In the genomic region with DNA sequence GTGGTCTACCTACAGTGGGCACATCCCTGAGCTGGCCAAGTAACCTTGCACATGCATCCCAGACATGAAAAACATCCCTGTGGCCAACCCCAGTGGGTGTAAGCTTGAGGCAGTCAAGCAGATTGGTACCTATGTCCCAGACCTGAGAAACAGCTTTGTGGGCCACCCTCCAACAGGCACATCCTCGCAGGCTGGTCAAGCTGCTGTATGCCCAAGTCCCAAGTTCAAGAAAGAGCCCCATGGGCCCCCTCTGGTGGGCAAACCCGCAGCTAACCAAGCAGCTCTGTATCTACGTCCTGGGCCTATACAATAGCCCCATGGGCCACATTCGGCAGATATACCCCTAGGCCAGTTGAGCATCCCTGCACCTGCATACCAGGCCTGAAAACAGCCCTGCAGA, we compare ENCODE assay signal across 15 cellular contexts.
A peak's percentile ranks its signal among the peaks of the same experiment; 100 is the strongest.
DNase-seq lines count a peak whose midpoint lies in the region; ATAC-seq and TF ChIP-seq lines count a peak whose summit lies in the region.
"Had no signal": no experiment of that assay in that cellular context is flagged by ENCODE, and none has a peak within 500 bp of the region (broad histone marks: within the 10 kb centered on the region; RNA-seq: fewer than 3 reads in every experiment).

No MANE protein-coding gene starts in this region.

- H2AFZ ChIP-seq in GM23338 (peak overlapping the region; percentile 28; the same call in 1 of the 2 replicates), OCI-LY7 (ENCODE audit: low read length) (no peak overlapping the region)

- H3K27ac ChIP-seq in GM23338 (ENCODE audit: low read depth) (no peak overlapping the region), OCI-LY7 (ENCODE audit: low read depth, low read length, poor library complexity, severe bottlenecking) (no peak overlapping the region), iPS DF 6.9 (ENCODE audit: low read length) (no peak overlapping the region), spleen (no peak overlapping the region)

- peaks cover 17% of the 10 kb centered on the region for H3K9me3 Mint-ChIP-seq in GM23338
- H3K9me3 Mint-ChIP-seq in glutamatergic neuron (ENCODE audit: unreplicated experiment) = peaks cover 3% of the 10 kb centered on the region
- peaks cover 11% of the 10 kb centered on the region for H3K9me3 Mint-ChIP-seq in activated CD4-positive, alpha-beta memory T cell treated with anti-CD3 and anti-CD28 coated beads, Interleukin-2, amount 10 ng/mL, durations not matched to agents 7 days and 5 days

- no TSS peak for BruUV-seq in OCI-LY7 (replicated peaks; lab: Mats Ljungman, UMichigan)

- H3K4me3 ChIP-seq in GM23338 (no peak overlapping the region), OCI-LY7 (ENCODE audit: low read depth, low read length, poor library complexity, severe bottlenecking) (no peak overlapping the region), iPS DF 6.9 (ENCODE audit: low read length) (no peak overlapping the region), spleen (no peak overlapping the region)

- no peaks in the 10 kb centered on the region; the same call in 2 of the 3 replicates for H3K4me1 Mint-ChIP-seq in GM23338
- no peaks in the 10 kb centered on the region for H3K4me1 Mint-ChIP-seq in glutamatergic neuron (ENCODE audit: low read depth, unreplicated experiment)
- H3K4me1 Mint-ChIP-seq in activated CD4-positive, alpha-beta memory T cell treated with anti-CD3 and anti-CD28 coated beads, Interleukin-2, amount 10 ng/mL, durations not matched to agents 7 days and 5 days = no peaks in the 10 kb centered on the region
- H3K4me1 Mint-ChIP-seq: CD8-positive, alpha-beta memory T cell had no signal

- TF ChIP-seq POLR2A in spleen (IDR thresholded peaks at IDR 0.05) = no peak

- no peaks in the 10 kb centered on the region for H4K20me1 ChIP-seq in GM23338 (replicated peaks; ENCODE audit: insufficient read depth)
- no peaks in the 10 kb centered on the region for H4K20me1 ChIP-seq in OCI-LY7 (ENCODE audit: insufficient read depth, low read length)

- POLR2A ChIA-PET in OCI-LY7 (lab: Charles Lee) = no interaction called here
- POLR2A ChIA-PET in activated CD4-positive, alpha-beta memory T cell treated with anti-CD3 and anti-CD28 coated beads, Interleukin-2, amount 10 ng/mL, durations not matched to agents 7 days and 5 days (lab: Charles Lee) = no interaction called here

- H3K79me2 ChIP-seq in GM23338 (replicated peaks; ENCODE audit: insufficient read depth) = no peaks in the 10 kb centered on the region
- no peaks in the 10 kb centered on the region for H3K79me2 ChIP-seq in OCI-LY7 (ENCODE audit: insufficient read depth, low read depth, low read length)

- H3K9me2 ChIP-seq in GM23338 (ENCODE audit: insufficient read depth) (peaks cover 14% of the 10 kb centered on the region; the same call in 1 of the 2 replicates), OCI-LY7 (ENCODE audit: insufficient read depth, low read length) (no peaks in the 10 kb centered on the region)

- H3K4me1 ChIP-seq in GM23338 (ENCODE audit: insufficient read depth) = no peaks in the 10 kb centered on the region
- no peaks in the 10 kb centered on the region for H3K4me1 ChIP-seq in OCI-LY7 (ENCODE audit: insufficient read depth, low read length, poor library complexity, severe bottlenecking)
- no peaks in the 10 kb centered on the region for H3K4me1 ChIP-seq in iPS DF 6.9 (ENCODE audit: control insufficient read depth, insufficient read depth, low read length)
- no peaks in the 10 kb centered on the region for H3K4me1 ChIP-seq in spleen
- H3K4me1 ChIP-seq: BE2C had no signal

- no peak overlapping the region for H3K4me3 Mint-ChIP-seq in GM23338
- no peak overlapping the region for H3K4me3 Mint-ChIP-seq in glutamatergic neuron (ENCODE audit: unreplicated experiment)
- no peak overlapping the region for H3K4me3 Mint-ChIP-seq in activated CD4-positive, alpha-beta memory T cell treated with anti-CD3 and anti-CD28 coated beads, Interleukin-2, amount 10 ng/mL, durations not matched to agents 7 days and 5 days
- H3K4me3 Mint-ChIP-seq: CD8-positive, alpha-beta memory T cell had no signal

- H3K4me2 ChIP-seq in GM23338 (no peak overlapping the region), OCI-LY7 (ENCODE audit: low read length) (no peak overlapping the region)

- WGBS in iPS DF 6.9 (ENCODE audit: insufficient coverage, insufficient read length) = no CpG with 5 or more reads among the region's 4 CpGs
- WGBS in spleen, 5 donors = 85 to 93% (median 86%) methylated on average over 4 of the region's 4 CpGs

- peak; percentile 84 for ATAC-seq in GM23338

- DNase-seq in GM23338 (ENCODE audit: low spot score) = peak; percentile 63
- no peak for DNase-seq in OCI-LY7 (ENCODE audit: low spot score)
- DNase-seq in iPS DF 6.9 (ENCODE audit: low read depth, low spot score) = peak; percentile 7
- DNase-seq in spleen = peak; percentile 44
- DNase-seq in glutamatergic neuron = no peak
- DNase-seq in activated CD4-positive, alpha-beta memory T cell treated with anti-CD3 and anti-CD28 coated beads, Interleukin-2, amount 10 ng/mL, durations not matched to agents 7 days and 5 days = no peak
- no peak for DNase-seq in CD1c-positive myeloid dendritic cell (ENCODE audit: extremely low spot score)
- DNase-seq: BE2C; CD8-positive, alpha-beta memory T cell; MM.1S; NCI-H1105 treated with DMSO at 0.1 percent for 48 hours; NCI-H187; NCI-H446 treated with DMSO at 0.1 percent for 48 hours; NCI-H748 treated with DMSO at 0.1 percent for 48 hours; SHP77 had no signal

- H3K27me3 Mint-ChIP-seq in GM23338 (ENCODE audit: insufficient read depth, low read depth, poor library complexity) (no peaks in the 10 kb centered on the region), glutamatergic neuron (ENCODE audit: unreplicated experiment) (no peaks in the 10 kb centered on the region)
- no peaks in the 10 kb centered on the region for H3K27me3 Mint-ChIP-seq in activated CD4-positive, alpha-beta memory T cell treated with anti-CD3 and anti-CD28 coated beads, Interleukin-2, amount 10 ng/mL, durations not matched to agents 7 days and 5 days
- H3K27me3 Mint-ChIP-seq: CD8-positive, alpha-beta memory T cell had no signal

- H3K36me3 ChIP-seq in GM23338 (ENCODE audit: insufficient read depth) = no peaks in the 10 kb centered on the region; the same call in 1 of the 2 replicates
- H3K36me3 ChIP-seq in OCI-LY7 (ENCODE audit: insufficient read depth, low read length) = no peaks in the 10 kb centered on the region
- no peaks in the 10 kb centered on the region for H3K36me3 ChIP-seq in iPS DF 6.9 (ENCODE audit: control insufficient read depth, insufficient read depth, low read length)
- H3K36me3 ChIP-seq in spleen = no peaks in the 10 kb centered on the region
- H3K36me3 ChIP-seq: BE2C had no signal

- intact Hi-C loops in OCI-LY7 (cut with micrococcal nuclease; ENCODE audit: unreplicated experiment) (no loop called here), spleen (cut with DNase I; ENCODE audit: low total_unique reads) (no loop called here)

- no peaks in the 10 kb centered on the region for H3F3A ChIP-seq in GM23338 (replicated peaks; ENCODE audit: low read depth)

- H3K27ac Mint-ChIP-seq in GM23338 = no peak overlapping the region
- H3K27ac Mint-ChIP-seq in glutamatergic neuron (ENCODE audit: unreplicated experiment) = no peak overlapping the region
- no peak overlapping the region for H3K27ac Mint-ChIP-seq in activated CD4-positive, alpha-beta memory T cell treated with anti-CD3 and anti-CD28 coated beads, Interleukin-2, amount 10 ng/mL, durations not matched to agents 7 days and 5 days
- H3K27ac Mint-ChIP-seq: CD8-positive, alpha-beta memory T cell had no signal

- CTCF ChIA-PET in OCI-LY7 (lab: Charles Lee; ENCODE audit: unreplicated experiment) = no interaction called here
- CTCF ChIA-PET in activated CD4-positive, alpha-beta memory T cell treated with anti-CD3 and anti-CD28 coated beads, Interleukin-2, amount 10 ng/mL, durations not matched to agents 7 days and 5 days (lab: Charles Lee) = no interaction called here

- H3K36me3 Mint-ChIP-seq in GM23338 (ENCODE audit: low read depth) (no peaks in the 10 kb centered on the region; the same call in 1 of the 3 replicates), glutamatergic neuron (ENCODE audit: unreplicated experiment) (no peaks in the 10 kb centered on the region)
- no peaks in the 10 kb centered on the region for H3K36me3 Mint-ChIP-seq in activated CD4-positive, alpha-beta memory T cell treated with anti-CD3 and anti-CD28 coated beads, Interleukin-2, amount 10 ng/mL, durations not matched to agents 7 days and 5 days (ENCODE audit: low read depth)
- H3K36me3 Mint-ChIP-seq: CD8-positive, alpha-beta memory T cell had no signal

- H3K27me3 ChIP-seq in GM23338 (ENCODE audit: insufficient read depth) = no peaks in the 10 kb centered on the region
- H3K27me3 ChIP-seq in iPS DF 6.9 (ENCODE audit: control insufficient read depth, insufficient read depth, low read length) = no peaks in the 10 kb centered on the region
- no peaks in the 10 kb centered on the region for H3K27me3 ChIP-seq in spleen (replicated peaks in 1 of 7)
- H3K27me3 ChIP-seq: BE2C had no signal

- TF ChIP-seq CTCF in GM23338 (conservative IDR thresholded peaks at IDR 0.05; ENCODE audit: low read depth in 2 of 2) = peak; percentile 40 to 55
- 0 out of 2 replicates have a peak, but pooled peaks have one; percentile 22 for TF ChIP-seq CTCF in OCI-LY7 (conservative IDR thresholded peaks at IDR 0.05; ENCODE audit: low read length)
- TF ChIP-seq CTCF in spleen (IDR thresholded peaks at IDR 0.05 in 8 of 11, conservative IDR thresholded peaks at IDR 0.05 in 3 of 11) = no peak
- no peak for TF ChIP-seq CTCF in glutamatergic neuron (IDR thresholded peaks at IDR 0.05; ENCODE audit: partially characterized antibody, unreplicated experiment)

- H3K9me3 ChIP-seq in OCI-LY7 (ENCODE audit: low read length) (no peaks in the 10 kb centered on the region), iPS DF 6.9 (ENCODE audit: control insufficient read depth, insufficient read depth, low read length) (no peaks in the 10 kb centered on the region), spleen (peaks cover 0 to 39% (median 25%) of the 10 kb centered on the region in 8 donors)
- H3K9me3 ChIP-seq: BE2C had no signal

TF ChIP-seq in GM23338, 12 proteins besides CTCF, POLR2A, EP300 and RAD21 (continues in another document):
- TF ChIP-seq ZNF331 (CRISPR knock-in tag; IDR thresholded peaks at IDR 0.05; ENCODE audit: low read depth) (no peak), CREB1 (CRISPR knock-in tag; IDR thresholded peaks at IDR 0.05; ENCODE audit: low read depth) (no peak), NANOG (IDR thresholded peaks at IDR 0.05; ENCODE audit: borderline replicate concordance) (no peak)

Comparison
In these comparisons a context has a peak if more than half of its experiments do, and no peak if none do; other contexts are left out.
1. DNase-seq: peak in GM23338 (single experiment), iPS DF 6.9 (single experiment) and spleen (single experiment); none in OCI-LY7 (single experiment), glutamatergic neuron (single experiment), activated CD4-positive, alpha-beta memory T cell treated with anti-CD3 and anti-CD28 coated beads, Interleukin-2, amount 10 ng/mL, durations not matched to agents 7 days and 5 days (single experiment) and CD1c-positive myeloid dendritic cell (single experiment).
2. CTCF ChIP-seq: peak in GM23338 (2 of 2) and OCI-LY7 (single experiment); none in spleen (0 of 11) and glutamatergic neuron (single experiment).